In genomic region chr16:19502395-19503131, GRCh38 we compare ENCODE assay signal across 8 cellular contexts. TPM values are rescaled to one million over a fixed set of nuclear protein-coding genes. Genes with fewer than 3 reads are reported as not detected.
DNase-seq lines count a peak whose midpoint lies in the region; ATAC-seq, FAIRE-seq and TF ChIP-seq lines count a peak whose summit lies in the region.

No MANE protein-coding gene starts in this region.

- H3K27ac ChIP-seq in small intestine (ENCODE audit: low read depth in 1 of 2, low read length in 1 of 2), result no peak overlapping the region

- DNase-seq in GDM1 (lab: John Stamatoyannopoulos, UW), result peak; percentile 6
- peak; percentile 51 for DNase-seq in NCI-H1105 treated with DMSO at 0.1 percent for 48 hours (lab: John Stamatoyannopoulos, UW)
- DNase-seq in T-helper 1 cell, result peak; percentile 27 to 57 (median 43)
- peak in 51 of 56 donors; percentile 1 to 82 (median 45) for DNase-seq in amygdala (lab: John Stamatoyannopoulos, UW)
- DNase-seq in hippocampal formation (lab: John Stamatoyannopoulos, UW), result peak; percentile 48 to 70
- peak; percentile 75 for DNase-seq in small intestine
- no peak for DNase-seq in GM12891 (ENCODE audit: insufficient read length, low spot score)

- no peak for ATAC-seq in GM21447 (IDR thresholded peaks at IDR 0.05; ENCODE audit: unreplicated experiment)

- TF ChIP-seq POLR2A in GM12891 (IDR thresholded peaks at IDR 0.05; ENCODE audit: low read depth, low read length), result no peak

- H3K4me1 ChIP-seq in small intestine (ENCODE audit: control insufficient read depth in 2 of 2, insufficient read depth in 1 of 2, low read depth in 1 of 2, low read length in 1 of 2), result no peaks in the 10 kb centered on the region

- no peak overlapping the region for H3K4me3 ChIP-seq in small intestine (ENCODE audit: low read depth in 1 of 2, low read length in 2 of 2)

- WGBS in small intestine, 3 donors, result 87 to 94% (median 93%) methylated on average over 3 of the region's 3 CpGs

- no peaks in the 10 kb centered on the region for H3K27me3 ChIP-seq in small intestine (ENCODE audit: control insufficient read depth in 2 of 2, insufficient read depth in 2 of 2, low read length in 2 of 2)

- no peaks in the 10 kb centered on the region for H3K9me3 ChIP-seq in small intestine (ENCODE audit: control insufficient read depth, low read depth)

- peaks cover 12 to 18% of the 10 kb centered on the region in 2 donors for H3K36me3 ChIP-seq in small intestine (ENCODE audit: control insufficient read depth in 2 of 2, insufficient read depth in 2 of 2, low read length in 2 of 2)

- FAIRE-seq in small intestine (lab: Jason Lieb, UNC) (no peak), GM12891 (lab: Jason Lieb, UNC) (no peak)

TF ChIP-seq in GM12891, 5 proteins besides CTCF, POLR2A, EP300 and RAD21:
- TF ChIP-seq POU2F2 (IDR thresholded peaks at IDR 0.05; ENCODE audit: low read depth, low read length) (no peak), POLR2AphosphoS5 (IDR thresholded peaks at IDR 0.05; ENCODE audit: low read depth, low read length) (no peak), SPI1 (IDR thresholded peaks at IDR 0.05; ENCODE audit: low read depth, low read length) (no peak), TAF1 (IDR thresholded peaks at IDR 0.05; ENCODE audit: low read depth, low read length) (no peak), PAX5 (IDR thresholded peaks at IDR 0.05; ENCODE audit: insufficient read depth, low read length, severe bottlenecking) (no peak)

RNA-seq across cellular contexts. Expression of gene GDE1, which starts 19.3 kb away (rescaled TPM):
- 10 to 100 TPM; 29.7 to 44.5 (median 33.2) TPM for polyA plus RNA-seq in small intestine
- polyA plus RNA-seq in GM12891 (2012; ENCODE audit: low read depth, missing spikeins), result 18.5 TPM

RNA-seq across cellular contexts. Expression of gene CCP110, which starts 21.2 kb away (rescaled TPM):
- 1 to 10 TPM; 2.0 to 5.3 (median 2.7) TPM for polyA plus RNA-seq in small intestine
- 10.3 TPM for polyA plus RNA-seq in GM12891 (2012; ENCODE audit: low read depth, missing spikeins)

RNA-seq across cellular contexts. Expression of gene VPS35L, which starts 52.9 kb away (rescaled TPM):
- 10 to 100 TPM; 15.1 to 28.9 (median 25.5) TPM for polyA plus RNA-seq in small intestine
- 15.7 TPM for polyA plus RNA-seq in GM12891 (2012; ENCODE audit: low read depth, missing spikeins)
